ENCODE assay signal across 1 cellular context in the genomic region with DNA sequence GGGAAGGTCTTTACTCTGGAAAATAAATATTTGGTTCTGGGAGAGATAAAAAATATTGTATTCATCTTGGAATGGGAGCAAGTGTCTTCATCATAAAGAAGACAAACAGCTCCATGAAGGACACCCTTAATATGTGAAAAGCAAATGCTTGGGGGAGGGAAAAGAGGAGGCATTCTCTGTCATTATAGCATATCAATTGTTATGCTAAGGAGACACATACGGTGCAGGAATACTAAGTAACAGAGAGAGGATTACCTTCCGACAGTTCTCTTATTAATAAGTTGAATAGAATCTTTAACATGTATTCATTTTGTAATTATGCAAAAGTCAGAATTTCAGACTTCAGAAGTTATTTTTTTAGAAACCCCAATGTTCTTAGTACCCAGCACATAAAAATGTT.
TF ChIP-seq lines count a peak whose summit lies in the region.

No MANE protein-coding gene starts in this region.

TF ChIP-seq in GM23338, 12 proteins besides CTCF, POLR2A, EP300 and RAD21:
- TF ChIP-seq, protein P1, sequence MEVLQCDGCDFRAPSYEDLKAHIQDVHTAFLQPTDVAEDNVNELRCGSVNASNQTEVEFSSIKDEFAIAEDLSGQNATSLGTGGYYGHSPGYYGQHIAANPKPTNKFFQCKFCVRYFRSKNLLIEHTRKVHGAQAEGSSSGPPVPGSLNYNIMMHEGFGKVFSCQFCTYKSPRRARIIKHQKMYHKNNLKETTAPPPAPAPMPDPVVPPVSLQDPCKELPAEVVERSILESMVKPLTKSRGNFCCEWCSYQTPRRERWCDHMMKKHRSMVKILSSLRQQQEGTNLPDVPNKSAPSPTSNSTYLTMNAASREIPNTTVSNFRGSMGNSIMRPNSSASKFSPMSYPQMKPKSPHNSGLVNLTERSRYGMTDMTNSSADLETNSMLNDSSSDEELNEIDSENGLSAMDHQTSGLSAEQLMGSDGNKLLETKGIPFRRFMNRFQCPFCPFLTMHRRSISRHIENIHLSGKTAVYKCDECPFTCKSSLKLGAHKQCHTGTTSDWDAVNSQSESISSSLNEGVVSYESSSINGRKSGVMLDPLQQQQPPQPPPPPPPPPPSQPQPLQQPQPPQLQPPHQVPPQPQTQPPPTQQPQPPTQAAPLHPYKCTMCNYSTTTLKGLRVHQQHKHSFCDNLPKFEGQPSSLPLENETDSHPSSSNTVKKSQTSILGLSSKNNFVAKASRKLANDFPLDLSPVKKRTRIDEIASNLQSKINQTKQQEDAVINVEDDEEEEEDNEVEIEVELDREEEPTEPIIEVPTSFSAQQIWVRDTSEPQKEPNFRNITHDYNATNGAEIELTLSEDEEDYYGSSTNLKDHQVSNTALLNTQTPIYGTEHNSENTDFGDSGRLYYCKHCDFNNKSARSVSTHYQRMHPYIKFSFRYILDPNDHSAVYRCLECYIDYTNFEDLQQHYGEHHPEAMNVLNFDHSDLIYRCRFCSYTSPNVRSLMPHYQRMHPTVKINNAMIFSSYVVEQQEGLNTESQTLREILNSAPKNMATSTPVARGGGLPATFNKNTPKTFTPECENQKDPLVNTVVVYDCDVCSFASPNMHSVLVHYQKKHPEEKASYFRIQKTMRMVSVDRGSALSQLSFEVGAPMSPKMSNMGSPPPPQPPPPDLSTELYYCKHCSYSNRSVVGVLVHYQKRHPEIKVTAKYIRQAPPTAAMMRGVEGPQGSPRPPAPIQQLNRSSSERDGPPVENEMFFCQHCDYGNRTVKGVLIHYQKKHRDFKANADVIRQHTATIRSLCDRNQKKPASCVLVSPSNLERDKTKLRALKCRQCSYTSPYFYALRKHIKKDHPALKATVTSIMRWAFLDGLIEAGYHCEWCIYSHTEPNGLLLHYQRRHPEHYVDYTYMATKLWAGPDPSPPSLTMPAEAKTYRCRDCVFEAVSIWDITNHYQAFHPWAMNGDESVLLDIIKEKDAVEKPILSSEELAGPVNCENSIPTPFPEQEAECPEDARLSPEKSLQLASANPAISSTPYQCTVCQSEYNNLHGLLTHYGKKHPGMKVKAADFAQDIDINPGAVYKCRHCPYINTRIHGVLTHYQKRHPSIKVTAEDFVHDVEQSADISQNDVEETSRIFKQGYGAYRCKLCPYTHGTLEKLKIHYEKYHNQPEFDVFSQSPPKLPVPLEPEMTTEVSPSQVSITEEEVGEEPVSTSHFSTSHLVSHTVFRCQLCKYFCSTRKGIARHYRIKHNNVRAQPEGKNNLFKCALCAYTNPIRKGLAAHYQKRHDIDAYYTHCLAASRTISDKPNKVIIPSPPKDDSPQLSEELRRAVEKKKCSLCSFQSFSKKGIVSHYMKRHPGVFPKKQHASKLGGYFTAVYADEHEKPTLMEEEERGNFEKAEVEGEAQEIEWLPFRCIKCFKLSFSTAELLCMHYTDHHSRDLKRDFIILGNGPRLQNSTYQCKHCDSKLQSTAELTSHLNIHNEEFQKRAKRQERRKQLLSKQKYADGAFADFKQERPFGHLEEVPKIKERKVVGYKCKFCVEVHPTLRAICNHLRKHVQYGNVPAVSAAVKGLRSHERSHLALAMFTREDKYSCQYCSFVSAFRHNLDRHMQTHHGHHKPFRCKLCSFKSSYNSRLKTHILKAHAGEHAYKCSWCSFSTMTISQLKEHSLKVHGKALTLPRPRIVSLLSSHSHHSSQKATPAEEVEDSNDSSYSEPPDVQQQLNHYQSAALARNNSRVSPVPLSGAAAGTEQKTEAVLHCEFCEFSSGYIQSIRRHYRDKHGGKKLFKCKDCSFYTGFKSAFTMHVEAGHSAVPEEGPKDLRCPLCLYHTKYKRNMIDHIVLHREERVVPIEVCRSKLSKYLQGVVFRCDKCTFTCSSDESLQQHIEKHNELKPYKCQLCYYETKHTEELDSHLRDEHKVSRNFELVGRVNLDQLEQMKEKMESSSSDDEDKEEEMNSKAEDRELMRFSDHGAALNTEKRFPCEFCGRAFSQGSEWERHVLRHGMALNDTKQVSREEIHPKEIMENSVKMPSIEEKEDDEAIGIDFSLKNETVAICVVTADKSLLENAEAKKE (CRISPR knock-in tag; IDR thresholded peaks at IDR 0.05) = 0 out of 2 replicates have a peak, but pooled peaks have one; percentile 26
- TF ChIP-seq, protein P2, sequence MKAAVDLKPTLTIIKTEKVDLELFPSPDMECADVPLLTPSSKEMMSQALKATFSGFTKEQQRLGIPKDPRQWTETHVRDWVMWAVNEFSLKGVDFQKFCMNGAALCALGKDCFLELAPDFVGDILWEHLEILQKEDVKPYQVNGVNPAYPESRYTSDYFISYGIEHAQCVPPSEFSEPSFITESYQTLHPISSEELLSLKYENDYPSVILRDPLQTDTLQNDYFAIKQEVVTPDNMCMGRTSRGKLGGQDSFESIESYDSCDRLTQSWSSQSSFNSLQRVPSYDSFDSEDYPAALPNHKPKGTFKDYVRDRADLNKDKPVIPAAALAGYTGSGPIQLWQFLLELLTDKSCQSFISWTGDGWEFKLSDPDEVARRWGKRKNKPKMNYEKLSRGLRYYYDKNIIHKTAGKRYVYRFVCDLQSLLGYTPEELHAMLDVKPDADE (IDR thresholded peaks at IDR 0.05) = no peak
